23 cellular contexts compared by ENCODE assay signal in the genomic region with DNA sequence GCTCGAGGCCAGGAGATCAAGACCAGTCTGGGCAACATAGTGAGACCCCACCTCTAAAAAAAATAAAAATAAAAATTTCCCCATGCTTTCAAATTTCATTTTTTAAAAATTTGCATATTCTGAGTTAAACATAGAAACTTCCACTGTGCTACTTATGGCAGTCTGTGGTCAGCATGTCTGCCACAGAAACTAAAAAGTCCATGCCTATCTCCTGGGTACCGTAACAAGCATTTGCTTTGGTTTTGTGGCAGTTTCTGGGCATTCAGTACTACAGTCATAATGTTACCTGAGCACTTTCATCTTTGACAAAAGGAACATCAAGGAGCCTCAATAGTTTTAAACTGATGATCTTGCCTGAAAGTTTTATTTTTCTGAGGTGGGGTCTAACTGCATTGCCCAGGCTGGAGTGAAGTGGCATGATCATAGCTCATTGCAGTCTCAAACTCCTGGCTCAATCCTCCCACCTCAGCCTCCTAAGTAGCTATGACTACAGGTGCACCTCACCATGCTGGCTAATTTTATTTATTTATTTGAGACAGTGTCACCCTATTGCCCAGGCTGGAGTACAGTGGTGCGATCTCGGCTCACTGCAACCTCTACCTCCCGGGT. TPM values are rescaled to one million over a fixed set of nuclear protein-coding genes. Genes with fewer than 3 reads are reported as not detected.
A peak's percentile ranks its signal among the peaks of the same experiment; 100 is the strongest.
DNase-seq lines count a peak whose midpoint lies in the region; ATAC-seq and TF ChIP-seq lines count a peak whose summit lies in the region.
"Had no signal": no experiment of that assay in that cellular context is flagged by ENCODE, and none has a peak within 500 bp of the region (broad histone marks: within the 10 kb centered on the region; RNA-seq: fewer than 3 reads in every experiment).

No MANE protein-coding gene starts in this region.

- H3K27me3 Mint-ChIP-seq in activated naive CD4-positive, alpha-beta T cell treated with anti-CD3 and anti-CD28 coated beads, Interleukin-2, amount 10 ng/mL, durations not matched to agents 7 days and 5 days, result no peaks in the 10 kb centered on the region
- no peaks in the 10 kb centered on the region for H3K27me3 Mint-ChIP-seq in stimulated activated naive B cell treated with anti-CD40 and anti-IgM and Interleukin-4, amounts not matched to agents 10 μg/mL and 1 μg/mL and 100 μg/mL, for 72 hours
- H3K27me3 Mint-ChIP-seq: CD4-positive, alpha-beta memory T cell had no signal

- H3K4me3 Mint-ChIP-seq in activated naive CD4-positive, alpha-beta T cell treated with anti-CD3 and anti-CD28 coated beads, Interleukin-2, amount 10 ng/mL, durations not matched to agents 7 days and 5 days, result no peak overlapping the region
- no peak overlapping the region for H3K4me3 Mint-ChIP-seq in stimulated activated naive B cell treated with anti-CD40 and anti-IgM and Interleukin-4, amounts not matched to agents 10 μg/mL and 1 μg/mL and 100 μg/mL, for 72 hours
- H3K4me3 Mint-ChIP-seq: CD4-positive, alpha-beta memory T cell; nephron had no signal

- no peaks in the 10 kb centered on the region; the same call in 1 of the 2 replicates for H4K20me1 ChIP-seq in MM.1S (ENCODE audit: insufficient read depth, low read length)

- peaks cover 16 to 20% of the 10 kb centered on the region in 2 donors for H3K36me3 Mint-ChIP-seq in activated naive CD4-positive, alpha-beta T cell treated with anti-CD3 and anti-CD28 coated beads, Interleukin-2, amount 50 U/mL, for 72 hours
- peaks cover 38% of the 10 kb centered on the region for H3K36me3 Mint-ChIP-seq in activated naive CD4-positive, alpha-beta T cell treated with anti-CD3 and anti-CD28 coated beads, Interleukin-2, amount 10 ng/mL, durations not matched to agents 7 days and 5 days
- peaks cover 40 to 52% of the 10 kb centered on the region in 2 donors for H3K36me3 Mint-ChIP-seq in stimulated activated naive B cell treated with anti-CD40 and anti-IgM and Interleukin-4, amounts not matched to agents 10 μg/mL and 1 μg/mL and 100 μg/mL, for 72 hours

- H3K27ac Mint-ChIP-seq in activated naive CD4-positive, alpha-beta T cell treated with anti-CD3 and anti-CD28 coated beads, Interleukin-2, amount 50 U/mL, for 72 hours, result peak overlapping the region in 1 of 2 donors; percentile 7
- H3K27ac Mint-ChIP-seq in activated naive CD4-positive, alpha-beta T cell treated with anti-CD3 and anti-CD28 coated beads, Interleukin-2, amount 10 ng/mL, durations not matched to agents 7 days and 5 days, result no peak overlapping the region
- H3K27ac Mint-ChIP-seq in stimulated activated naive B cell treated with anti-CD40 and anti-IgM and Interleukin-4, amounts not matched to agents 10 μg/mL and 1 μg/mL and 100 μg/mL, for 72 hours, result no peak overlapping the region
- H3K27ac Mint-ChIP-seq: CD4-positive, alpha-beta memory T cell; nephron had no signal

- H3K4me1 Mint-ChIP-seq in activated naive CD4-positive, alpha-beta T cell treated with anti-CD3 and anti-CD28 coated beads, Interleukin-2, amount 10 ng/mL, durations not matched to agents 7 days and 5 days, result no peaks in the 10 kb centered on the region
- H3K4me1 Mint-ChIP-seq in stimulated activated naive B cell treated with anti-CD40 and anti-IgM and Interleukin-4, amounts not matched to agents 10 μg/mL and 1 μg/mL and 100 μg/mL, for 72 hours, result peaks cover 4 to 33% of the 10 kb centered on the region in 2 donors
- H3K4me1 Mint-ChIP-seq: CD4-positive, alpha-beta memory T cell; nephron had no signal

- H3K4me2 ChIP-seq in MM.1S (ENCODE audit: low read depth, low read length), result peak overlapping the region; percentile 48; the same call in 1 of the 2 replicates
- H3K4me2 ChIP-seq: PC-9 had no signal

- 0 out of 2 replicates have a peak, but pooled peaks cover 3% of the 10 kb centered on the region for H3K79me2 ChIP-seq in MM.1S (ENCODE audit: low read length)

- CTCF ChIA-PET in activated naive CD4-positive, alpha-beta T cell treated with anti-CD3 and anti-CD28 coated beads, Interleukin-2, amount 10 ng/mL, durations not matched to agents 7 days and 5 days (lab: Charles Lee), result interaction anchor here (5.9 kb wide), 1 partner anchor 120 kb away, joined by 32 read pairs; no protein-coding TSS in a partner anchor

- no peak overlapping the region for H3K4me3 ChIP-seq in MM.1S (ENCODE audit: low read length)
- no peak overlapping the region for H3K4me3 ChIP-seq in Peyer's patch
- H3K4me3 ChIP-seq: adrenal gland, cardiac muscle cell, gastroesophageal sphincter, PC-9, SJSA1 had no signal

- no peak overlapping the region for H3K9ac ChIP-seq in MM.1S (ENCODE audit: low read length)

- H3K27me3 ChIP-seq in MM.1S (replicated peaks; ENCODE audit: insufficient read depth, low read length) (no peaks in the 10 kb centered on the region), Peyer's patch (no peaks in the 10 kb centered on the region)
- H3K27me3 ChIP-seq: adrenal gland, cardiac muscle cell, gastroesophageal sphincter, SJSA1 had no signal

- H3K27ac ChIP-seq in MM.1S (ENCODE audit: low read length) (peak overlapping the region; percentile 45; the same call in 1 of the 2 replicates), Peyer's patch (no peak overlapping the region)
- H3K27ac ChIP-seq: adrenal gland, cardiac muscle cell, gastroesophageal sphincter, PC-9, SJSA1 had no signal

- peaks cover 9% of the 10 kb centered on the region; the same call in 1 of the 2 replicates for H3F3A ChIP-seq in MM.1S (ENCODE audit: insufficient read depth, low read length)

- no peaks in the 10 kb centered on the region for H3K9me2 ChIP-seq in MM.1S (replicated peaks; ENCODE audit: insufficient read depth, low read length)

- H3K9me3 Mint-ChIP-seq in activated naive CD4-positive, alpha-beta T cell treated with anti-CD3 and anti-CD28 coated beads, Interleukin-2, amount 50 U/mL, for 72 hours, result no peaks in the 10 kb centered on the region
- no peaks in the 10 kb centered on the region for H3K9me3 Mint-ChIP-seq in activated naive CD4-positive, alpha-beta T cell treated with anti-CD3 and anti-CD28 coated beads, Interleukin-2, amount 10 ng/mL, durations not matched to agents 7 days and 5 days
- H3K9me3 Mint-ChIP-seq in stimulated activated naive B cell treated with anti-CD40 and anti-IgM and Interleukin-4, amounts not matched to agents 10 μg/mL and 1 μg/mL and 100 μg/mL, for 72 hours, result no peaks in the 10 kb centered on the region
- H3K9me3 Mint-ChIP-seq: CD4-positive, alpha-beta memory T cell; nephron had no signal

- no peak overlapping the region for H2AFZ ChIP-seq in MM.1S (ENCODE audit: low read length)
- H2AFZ ChIP-seq: PC-9 had no signal

- no peak for TF ChIP-seq POLR2A in Peyer's patch (IDR thresholded peaks at IDR 0.05)

- H3K36me3 ChIP-seq in MM.1S (replicated peaks; ENCODE audit: insufficient read depth, low read length) (peaks cover 4% of the 10 kb centered on the region; the same call in 1 of the 2 replicates), Peyer's patch (peaks cover 0 to 83% (median 0%) of the 10 kb centered on the region in 3 donors)

- DNase-seq in activated naive CD4-positive, alpha-beta T cell treated with anti-CD3 and anti-CD28 coated beads, Interleukin-2, amount 50 U/mL, for 72 hours (ENCODE audit: low spot score in 2 of 2), result no peak
- no peak for DNase-seq in activated naive CD4-positive, alpha-beta T cell treated with anti-CD3 and anti-CD28 coated beads, Interleukin-2, amount 10 ng/mL, durations not matched to agents 7 days and 5 days
- DNase-seq in MM.1S (peak; percentile 86), NCI-H69 (lab: John Stamatoyannopoulos, UW) (no peak), Peyer's patch (no peak)
- DNase-seq in stimulated activated naive B cell treated with anti-CD40 and anti-IgM and Interleukin-4, amounts not matched to agents 10 μg/mL and 1 μg/mL and 100 μg/mL, for 72 hours, result no peak
- DNase-seq in stimulated activated CD4-positive, alpha-beta T cell treated with anti-CD3 and anti-CD28 coated beads, Interleukin-2, amount 100 ng/mL, for 24 hours, result no peak
- DNase-seq: adrenal gland; CD4-positive, alpha-beta memory T cell; H7; Kasumi-1; mesendoderm; NCI-H1105; NCI-H82; PC-9; posterior cingulate gyrus; stimulated activated CD4-positive, alpha-beta T cell treated with anti-CD3 and anti-CD28 coated beads, Interleukin-2, amount 100 ng/mL, for 48 hours; substantia nigra had no signal

- H3K9me3 ChIP-seq in MM.1S (replicated peaks; ENCODE audit: insufficient read depth, low read length) (no peaks in the 10 kb centered on the region), Peyer's patch (no peaks in the 10 kb centered on the region)
- H3K9me3 ChIP-seq: adrenal gland, gastroesophageal sphincter, SJSA1 had no signal

- peak; percentile 88 to 94 for ATAC-seq in activated naive CD4-positive, alpha-beta T cell treated with anti-CD3 and anti-CD28 coated beads, Interleukin-2, amount 50 U/mL, for 72 hours
- ATAC-seq in GM21381 (IDR thresholded peaks at IDR 0.05; ENCODE audit: unreplicated experiment), result peak; percentile 55
- peak; percentile 90 to 97 for ATAC-seq in stimulated activated naive B cell treated with anti-CD40 and anti-IgM and Interleukin-4, amounts not matched to agents 10 μg/mL and 1 μg/mL and 100 μg/mL, for 72 hours (replicated peaks)
- ATAC-seq: gastroesophageal sphincter had no signal

- TF ChIP-seq CTCF in MM.1S (IDR thresholded peaks at IDR 0.05; ENCODE audit: low read length) (no peak), Peyer's patch (IDR thresholded peaks at IDR 0.05) (no peak)

- H3K4me1 ChIP-seq in MM.1S (ENCODE audit: low read length) (peaks cover 14% of the 10 kb centered on the region), Peyer's patch (no peaks in the 10 kb centered on the region)
- H3K4me1 ChIP-seq: adrenal gland, gastroesophageal sphincter, SJSA1 had no signal

RNA-seq across cellular contexts. Expression of a gene that starts 13.2 kb away (rescaled TPM):
- 1 to 10 TPM; 2.6 to 3.2 TPM for total RNA-seq in activated naive CD4-positive, alpha-beta T cell treated with anti-CD3 and anti-CD28 coated beads, Interleukin-2, amount 50 U/mL, for 72 hours
- total RNA-seq in Peyer's patch, result 1 to 10 TPM in 1 of 4 donors, not detected in 3; 2.5 TPM

RNA-seq across cellular contexts. Expression of a gene that starts 39.0 kb away (rescaled TPM):
- total RNA-seq in activated naive CD4-positive, alpha-beta T cell treated with anti-CD3 and anti-CD28 coated beads, Interleukin-2, amount 50 U/mL, for 72 hours, result under 1 TPM; 0.35 to 0.43 TPM
- 1 to 10 TPM in 1 of 4 donors, under 1 TPM in 2, not detected in 1; 0.27 to 5.0 (median 0.88) TPM for total RNA-seq in Peyer's patch

RNA-seq across cellular contexts. Expression of a gene that starts 57.6 kb away (rescaled TPM):
- 10 to 100 TPM; 65.0 to 73.0 TPM for total RNA-seq in activated naive CD4-positive, alpha-beta T cell treated with anti-CD3 and anti-CD28 coated beads, Interleukin-2, amount 50 U/mL, for 72 hours
- 100 to 1,000 TPM; 145 to 678 (median 492) TPM for total RNA-seq in Peyer's patch
